10 cellular contexts compared by ENCODE assay signal in genomic region chr10:25724241-25724640, GRCh38.
"Had no signal": no experiment of that assay in that cellular context is flagged by ENCODE, and none has a peak within 500 bp of the region (broad histone marks: within the 10 kb centered on the region; RNA-seq: fewer than 3 reads in every experiment).

No MANE protein-coding gene starts in this region.

- H3K4me1 ChIP-seq: HAP-1 had no signal

- H3K4me2 ChIP-seq: GM23338 had no signal

- H3K9me3 ChIP-seq: HAP-1 had no signal

- H3K27ac ChIP-seq: GM23248 had no signal

- H3K36me3 ChIP-seq: HAP-1 had no signal

- H3K9me3 Mint-ChIP-seq: HFFc6 had no signal

- DNase-seq: GM23248, GOT3, H7, HCEC 1CT, HFFc6 had no signal

- H3K27ac Mint-ChIP-seq: GM23338, HFFc6 had no signal

- H3K4me3 ChIP-seq: GM23248, GM23338, HAP-1 had no signal

- H3K9ac ChIP-seq: GM23248 had no signal

- ATAC-seq: GM23338, HCT116 had no signal

- H3K4me3 Mint-ChIP-seq: GM23338, HFFc6 had no signal

- FAIRE-seq: H1, H54 had no signal

- H2AFZ ChIP-seq: GM23248 had no signal
